7 cellular contexts compared by ENCODE assay signal in genomic region chr16:32085438-32086141, GRCh38.
DNase-seq lines count a peak whose midpoint lies in the region; ATAC-seq lines count a peak whose summit lies in the region.
"Not testable (repeated sequence)": the region's sequence is repeated elsewhere in the genome, so short reads cannot be mapped to it uniquely, and the experiment has no call there.

No MANE protein-coding gene starts in this region.

- peak overlapping the region; percentile 71 for H3K4me3 Mint-ChIP-seq in activated naive CD8-positive, alpha-beta T cell

- DNase-seq in ELF-1 (ENCODE audit: low read depth, low spot score) (peak; percentile 22), RPMI8226 (peak; percentile 19), Right ventricle myocardium superior (peak; percentile 19), posterior vena cava (ENCODE audit: low spot score) (peak; percentile 43)
- peak; percentile 55 for DNase-seq in activated CD8-positive, alpha-beta memory T cell treated with anti-CD3 and anti-CD28 coated beads, Interleukin-2, amount 50 U/mL, for 4 hours
- DNase-seq in stimulated activated CD4-positive, alpha-beta T cell treated with anti-CD3 and anti-CD28 coated beads, TNF-alpha, amount 100 ng/mL, for 4 hours (ENCODE audit: low read depth in 3 of 3) = peak; percentile 26 to 54 (median 27)

- not testable (repeated sequence) for ATAC-seq in Right ventricle myocardium superior (ENCODE audit: poor library complexity)

- not testable (repeated sequence) for H3K27ac Mint-ChIP-seq in activated naive CD8-positive, alpha-beta T cell

- intact Hi-C loops in Right ventricle myocardium superior (cut with DNase I); posterior vena cava (cut with DNase I): not testable (repeated sequence)

- H3K36me3 Mint-ChIP-seq in activated naive CD8-positive, alpha-beta T cell = not testable (repeated sequence)

- H3K27me3 Mint-ChIP-seq in activated naive CD8-positive, alpha-beta T cell = not testable (repeated sequence)

- not testable (repeated sequence) for H3K9me3 Mint-ChIP-seq in activated naive CD8-positive, alpha-beta T cell (ENCODE audit: low read depth)

- not testable (repeated sequence) for H3K4me1 Mint-ChIP-seq in activated naive CD8-positive, alpha-beta T cell (ENCODE audit: low read depth)
